ENCODE assay signal across 16 cellular contexts in genomic region chr7:96430350-96430749, GRCh38.
A peak's percentile ranks its signal among the peaks of the same experiment; 100 is the strongest.
DNase-seq lines count a peak whose midpoint lies in the region; ATAC-seq and TF ChIP-seq lines count a peak whose summit lies in the region.
"Had no signal": no experiment of that assay in that cellular context is flagged by ENCODE, and none has a peak within 500 bp of the region (broad histone marks: within the 10 kb centered on the region; RNA-seq: fewer than 3 reads in every experiment).

No MANE protein-coding gene starts in this region.

- H3K79me2 ChIP-seq in MM.1S (ENCODE audit: low read length): no peaks in the 10 kb centered on the region

- peaks cover 15% of the 10 kb centered on the region for H3K4me1 Mint-ChIP-seq in activated naive CD4-positive, alpha-beta T cell treated with anti-CD3 and anti-CD28 coated beads, Interleukin-2, amount 10 ng/mL, durations not matched to agents 7 days and 5 days
- H3K4me1 Mint-ChIP-seq in activated T-helper 17 cell treated with anti-CD3 and anti-CD28 coated beads, Interleukin-2, amount 50 U/mL, for 72 hours: no peaks in the 10 kb centered on the region
- H3K4me1 Mint-ChIP-seq: B cell, CD14-positive monocyte had no signal

- H3K27ac Mint-ChIP-seq in activated naive CD4-positive, alpha-beta T cell treated with anti-CD3 and anti-CD28 coated beads, Interleukin-2, amount 10 ng/mL, durations not matched to agents 7 days and 5 days: no peak overlapping the region
- H3K27ac Mint-ChIP-seq in activated T-helper 17 cell treated with anti-CD3 and anti-CD28 coated beads, Interleukin-2, amount 50 U/mL, for 72 hours: no peak overlapping the region
- H3K27ac Mint-ChIP-seq: B cell; CD14-positive monocyte; CD8-positive, alpha-beta T cell; H9 had no signal

- H3K36me3 ChIP-seq in BLaER1 treated with 17β-estradiol and CSF1 and Interleukin-3, amounts not matched to agents 10 nM and 100 nM: no peaks in the 10 kb centered on the region
- no peaks in the 10 kb centered on the region for H3K36me3 ChIP-seq in MM.1S (replicated peaks; ENCODE audit: insufficient read depth, low read length)

- ATAC-seq in activated T-helper 17 cell treated with anti-CD3 and anti-CD28 coated beads, Interleukin-2, amount 50 U/mL, for 72 hours (replicated peaks): peak; percentile 38
- no peak for ATAC-seq in HG02852 (IDR thresholded peaks at IDR 0.05; ENCODE audit: unreplicated experiment)
- ATAC-seq: CD8-positive, alpha-beta T cell had no signal

- H3K4me2 ChIP-seq in BLaER1 treated with 17β-estradiol and CSF1 and Interleukin-3, amounts not matched to agents 10 nM and 100 nM: peak overlapping the region in 10 of 11 experiments; percentile 6 to 60 (median 36); a peak in 17 of 22 replicates
- H3K4me2 ChIP-seq in MM.1S (ENCODE audit: low read depth, low read length): no peak overlapping the region

- no peak for TF ChIP-seq CTCF in MM.1S (IDR thresholded peaks at IDR 0.05; ENCODE audit: low read length)

- H3F3A ChIP-seq in MM.1S (ENCODE audit: insufficient read depth, low read length): no peaks in the 10 kb centered on the region

- peaks cover 0 to 11% (median 8%) of the 10 kb centered on the region in 10 experiments; a peak in 12 of 20 replicates for H3K4me1 ChIP-seq in BLaER1 treated with 17β-estradiol and CSF1 and Interleukin-3, amounts not matched to agents 10 nM and 100 nM
- no peaks in the 10 kb centered on the region for H3K4me1 ChIP-seq in MM.1S (ENCODE audit: low read length)

- H3K4me3 ChIP-seq in BLaER1 treated with 17β-estradiol and CSF1 and Interleukin-3, amounts not matched to agents 10 nM and 100 nM: no peak overlapping the region
- H3K4me3 ChIP-seq in MM.1S (ENCODE audit: low read length): no peak overlapping the region

- H3K9me3 ChIP-seq in BLaER1 treated with 17β-estradiol and CSF1 and Interleukin-3, amounts not matched to agents 10 nM and 100 nM (replicated peaks in 1 of 11): no peaks in the 10 kb centered on the region
- H3K9me3 ChIP-seq in MM.1S (replicated peaks; ENCODE audit: insufficient read depth, low read length): no peaks in the 10 kb centered on the region

- no peak overlapping the region for H3K4me3 Mint-ChIP-seq in activated naive CD4-positive, alpha-beta T cell treated with anti-CD3 and anti-CD28 coated beads, Interleukin-2, amount 10 ng/mL, durations not matched to agents 7 days and 5 days
- H3K4me3 Mint-ChIP-seq in activated T-helper 17 cell treated with anti-CD3 and anti-CD28 coated beads, Interleukin-2, amount 50 U/mL, for 72 hours: no peak overlapping the region
- H3K4me3 Mint-ChIP-seq: B cell; CD14-positive monocyte; CD8-positive, alpha-beta T cell; H9 had no signal

- H3K9me3 Mint-ChIP-seq in activated naive CD4-positive, alpha-beta T cell treated with anti-CD3 and anti-CD28 coated beads, Interleukin-2, amount 10 ng/mL, durations not matched to agents 7 days and 5 days: no peaks in the 10 kb centered on the region
- H3K9me3 Mint-ChIP-seq in activated T-helper 17 cell treated with anti-CD3 and anti-CD28 coated beads, Interleukin-2, amount 50 U/mL, for 72 hours: no peaks in the 10 kb centered on the region
- H3K9me3 Mint-ChIP-seq: CD8-positive, alpha-beta T cell; H9 had no signal

- no peaks in the 10 kb centered on the region for H3K36me3 Mint-ChIP-seq in activated naive CD4-positive, alpha-beta T cell treated with anti-CD3 and anti-CD28 coated beads, Interleukin-2, amount 10 ng/mL, durations not matched to agents 7 days and 5 days
- H3K36me3 Mint-ChIP-seq in activated T-helper 17 cell treated with anti-CD3 and anti-CD28 coated beads, Interleukin-2, amount 50 U/mL, for 72 hours (ENCODE audit: low read depth): no peaks in the 10 kb centered on the region
- H3K36me3 Mint-ChIP-seq: CD14-positive monocyte; CD8-positive, alpha-beta T cell had no signal

- CTCF ChIA-PET in activated naive CD4-positive, alpha-beta T cell treated with anti-CD3 and anti-CD28 coated beads, Interleukin-2, amount 10 ng/mL, durations not matched to agents 7 days and 5 days (lab: Charles Lee): no interaction called here

- H3K9ac ChIP-seq in BLaER1 treated with 17β-estradiol and CSF1 and Interleukin-3, amounts not matched to agents 10 nM and 100 nM: no peak overlapping the region
- H3K9ac ChIP-seq in MM.1S (ENCODE audit: low read length): no peak overlapping the region

- H3K9me2 ChIP-seq in MM.1S (replicated peaks; ENCODE audit: insufficient read depth, low read length): no peaks in the 10 kb centered on the region

- no peaks in the 10 kb centered on the region for H4K20me1 ChIP-seq in BLaER1 treated with 17β-estradiol and CSF1 and Interleukin-3, amounts not matched to agents 10 nM and 100 nM
- no peaks in the 10 kb centered on the region for H4K20me1 ChIP-seq in MM.1S (ENCODE audit: insufficient read depth, low read length)

- no peak overlapping the region for H2AFZ ChIP-seq in MM.1S (ENCODE audit: low read length)

- DNase-seq in activated naive CD4-positive, alpha-beta T cell treated with anti-CD3 and anti-CD28 coated beads, Interleukin-2, amount 10 ng/mL, durations not matched to agents 7 days and 5 days: peak; percentile 25
- no peak for DNase-seq in activated naive CD4-positive, alpha-beta T cell treated with Interleukin-2 at 50 U/mL for 16 hours
- peak; percentile 39 for DNase-seq in MM.1S
- no peak for DNase-seq in NCI-H345 (lab: John Stamatoyannopoulos, UW)
- DNase-seq: CD8-positive, alpha-beta T cell; COR-L47; DMS153; DMS79 treated with DMSO at 0.1 percent for 48 hours; EL; GOT3; H9 had no signal

- H3K27me3 ChIP-seq in BLaER1 treated with 17β-estradiol and CSF1 and Interleukin-3, amounts not matched to agents 10 nM and 100 nM: no peaks in the 10 kb centered on the region
- no peaks in the 10 kb centered on the region for H3K27me3 ChIP-seq in MM.1S (replicated peaks; ENCODE audit: insufficient read depth, low read length)

- H3K27ac ChIP-seq in BLaER1 treated with 17β-estradiol and CSF1 and Interleukin-3, amounts not matched to agents 10 nM and 100 nM: no peak overlapping the region
- H3K27ac ChIP-seq in MM.1S (ENCODE audit: low read length): no peak overlapping the region

- H3K27me3 Mint-ChIP-seq in activated naive CD4-positive, alpha-beta T cell treated with anti-CD3 and anti-CD28 coated beads, Interleukin-2, amount 10 ng/mL, durations not matched to agents 7 days and 5 days: peaks cover 8% of the 10 kb centered on the region
- H3K27me3 Mint-ChIP-seq in activated T-helper 17 cell treated with anti-CD3 and anti-CD28 coated beads, Interleukin-2, amount 50 U/mL, for 72 hours: peaks cover 18% of the 10 kb centered on the region

Comparison
In these comparisons a context has a peak if more than half of its experiments do, and no peak if none do; other contexts are left out.
1. DNase-seq: peak in activated naive CD4-positive, alpha-beta T cell treated with anti-CD3 and anti-CD28 coated beads, Interleukin-2, amount 10 ng/mL, durations not matched to agents 7 days and 5 days (single experiment) and MM.1S (single experiment); none in activated naive CD4-positive, alpha-beta T cell treated with Interleukin-2 at 50 U/mL for 16 hours (single experiment) and NCI-H345 (single experiment).